Comparison of ENCODE assay signal across 8 cellular contexts in the genomic region with DNA sequence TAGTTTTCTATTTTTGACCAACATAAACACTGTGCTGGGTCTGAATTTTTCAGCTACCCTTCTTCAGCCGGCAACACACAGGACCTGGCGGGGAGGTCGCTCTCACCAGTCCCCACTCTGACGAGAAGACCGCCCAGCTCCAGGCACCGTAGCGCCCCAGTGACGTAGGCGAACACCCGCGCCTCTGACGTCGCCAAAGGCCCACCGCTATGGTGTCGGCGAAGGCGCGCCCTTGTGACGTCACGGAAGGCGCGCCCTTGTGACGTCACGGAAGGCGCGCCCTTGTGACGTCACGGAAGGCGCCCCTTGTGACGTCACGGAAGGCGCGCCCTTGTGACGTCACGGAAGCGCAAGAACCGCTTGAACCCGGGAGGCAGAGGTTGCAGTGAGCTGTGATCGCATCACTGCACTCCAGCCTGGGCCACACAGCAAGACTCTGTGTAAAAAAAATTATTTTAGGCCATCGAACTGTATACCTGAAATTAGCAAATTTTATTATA.
DNase-seq lines count a peak whose midpoint lies in the region; ATAC-seq, FAIRE-seq and TF ChIP-seq lines count a peak whose summit lies in the region.
"Not testable (repeated sequence)": the region's sequence is repeated elsewhere in the genome, so short reads cannot be mapped to it uniquely, and the experiment has no call there.

No MANE protein-coding gene starts in this region.

- H3K23ac ChIP-seq in IMR-90 (ENCODE audit: low read depth, low read length): not testable (repeated sequence)

- not testable (repeated sequence) for TF ChIP-seq POLR2A in IMR-90 (IDR thresholded peaks at IDR 0.05; ENCODE audit: low read depth, low read length); esophagus squamous epithelium (IDR thresholded peaks at IDR 0.05)

- not testable (repeated sequence) for H4K5ac ChIP-seq in IMR-90 (ENCODE audit: low read depth, low read length)

- H3K4me1 Mint-ChIP-seq in GM23338: not testable (repeated sequence)

- not testable (repeated sequence) for H2AK5ac ChIP-seq in IMR-90 (ENCODE audit: low read depth, low read length)

- H3K9ac ChIP-seq in IMR-90 (ENCODE audit: low read depth, low read length): not testable (repeated sequence)

- H2AFZ ChIP-seq in GM23338; IMR-90 (replicated peaks; ENCODE audit: low read length, poor library complexity): not testable (repeated sequence)

- H4K8ac ChIP-seq in IMR-90 (ENCODE audit: low read depth in 2 of 2, low read length in 2 of 2): peak overlapping the region in 1 of 2 experiments; percentile 74; a peak in 2 of 4 replicates

- TF ChIP-seq CTCF in GM23338 (conservative IDR thresholded peaks at IDR 0.05; ENCODE audit: low read depth in 2 of 2); IMR-90 (conservative IDR thresholded peaks at IDR 0.05; ENCODE audit: low read depth, low read length): not testable (repeated sequence)
- peak in 1 of 6 experiments; percentile 11 for TF ChIP-seq CTCF in esophagus squamous epithelium (IDR thresholded peaks at IDR 0.05)

- H3K79me2 ChIP-seq in GM23338 (replicated peaks; ENCODE audit: insufficient read depth): not testable (repeated sequence)

- WGBS in IMR-90 (ENCODE audit: extremely low coverage in 2 of 2, insufficient read length in 1 of 2), 2 experiments: 30% methylated on average over 21 of the region's 40 CpGs; no CpG with 5 or more reads in 1 of the 2 experiments
- 66 to 70% methylated on average over 6 to 7 of the region's 40 CpGs for WGBS in esophagus squamous epithelium, 2 donors

- H3K27ac ChIP-seq in GM23338 (ENCODE audit: low read depth); IMR-90 (ENCODE audit: insufficient read depth, low read length); esophagus squamous epithelium: not testable (repeated sequence)

- H3F3A ChIP-seq in GM23338 (replicated peaks; ENCODE audit: low read depth): not testable (repeated sequence)

- H3K27me3 ChIP-seq in GM23338 (ENCODE audit: insufficient read depth); IMR-90 (ENCODE audit: control insufficient read depth, insufficient read depth, low read length); esophagus squamous epithelium: not testable (repeated sequence)

- not testable (repeated sequence) for H4K20me1 ChIP-seq in GM23338 (replicated peaks; ENCODE audit: insufficient read depth); IMR-90 (ENCODE audit: insufficient read depth, low read length)

- not testable (repeated sequence) for H2BK5ac ChIP-seq in IMR-90 (ENCODE audit: low read depth, low read length, poor library complexity, severe bottlenecking)

- dilution Hi-C loops in IMR-90 (cut with HindIII; ENCODE audit: low sequenced_read_pairs, unreplicated experiment): not testable (repeated sequence)

- H3K9me3 Mint-ChIP-seq in GM23338: not testable (repeated sequence)

- CTCF ChIA-PET in IMR-90 (lab: Yijun Ruan, JAX): not testable (repeated sequence)

- not testable (repeated sequence) for H3K14ac ChIP-seq in IMR-90 (replicated peaks; ENCODE audit: low read depth, low read length)

- POLR2A ChIA-PET in IMR-90 (lab: Charles Lee; ENCODE audit: unreplicated experiment): not testable (repeated sequence)

- not testable (repeated sequence) for H3K9me1 ChIP-seq in IMR-90 (ENCODE audit: insufficient read depth, low read length)

- H3K4me1 ChIP-seq in GM23338 (ENCODE audit: insufficient read depth); IMR-90 (ENCODE audit: control insufficient read depth, insufficient read depth, low read length); esophagus squamous epithelium: not testable (repeated sequence)

- not testable (repeated sequence) for H3K36me3 ChIP-seq in GM23338 (ENCODE audit: insufficient read depth); IMR-90 (ENCODE audit: control insufficient read depth, insufficient read depth, low read length); esophagus squamous epithelium

- not testable (repeated sequence) for H3K9me3 ChIP-seq in IMR-90 (ENCODE audit: control insufficient read depth, insufficient read depth, low read length); esophagus squamous epithelium

- peak; percentile 66 for FAIRE-seq in TTC549 (lab: Jason Lieb, UNC)

- H3K9me2 ChIP-seq in GM23338 (ENCODE audit: insufficient read depth): not testable (repeated sequence)

- not testable (repeated sequence) for H3K27me3 Mint-ChIP-seq in GM23338 (ENCODE audit: insufficient read depth, low read depth, poor library complexity)

- not testable (repeated sequence) for H2BK20ac ChIP-seq in IMR-90 (ENCODE audit: low read depth, low read length)

- H3K4ac ChIP-seq in IMR-90 (ENCODE audit: low read depth, low read length): not testable (repeated sequence)

- not testable (repeated sequence) for H4K91ac ChIP-seq in IMR-90 (ENCODE audit: insufficient read depth, low read depth, low read length)

- H3K4me3 ChIP-seq in GM23338: not testable (repeated sequence)
- peak overlapping the region; percentile 41; the same call in 1 of the 2 replicates for H3K4me3 ChIP-seq in IMR-90 (ENCODE audit: insufficient read depth, low read depth, low read length)
- H3K4me3 ChIP-seq in esophagus squamous epithelium: peak overlapping the region; percentile 14 to 52 (median 40)

- H2BK15ac ChIP-seq in IMR-90 (ENCODE audit: low read depth, low read length): not testable (repeated sequence)

- not testable (repeated sequence) for H3K36me3 Mint-ChIP-seq in GM23338 (ENCODE audit: low read depth)

- not testable (repeated sequence) for TF ChIP-seq RAD21 in IMR-90 (IDR thresholded peaks at IDR 0.05; ENCODE audit: low read length)

- peak overlapping the region; percentile 69; the same call in 2 of the 3 replicates for H3K4me3 Mint-ChIP-seq in GM23338

- H3K79me1 ChIP-seq in IMR-90 (ENCODE audit: low read depth in 1 of 2, low read length in 2 of 2): not testable (repeated sequence)

- intact Hi-C loops in IMR-90 (cut with micrococcal nuclease); esophagus squamous epithelium (cut with DNase I): not testable (repeated sequence)

- BruUV-seq in IMR-90 (replicated peaks; lab: Mats Ljungman, UMichigan): not testable (repeated sequence)

- not testable (repeated sequence) for H3K4me2 ChIP-seq in GM23338; IMR-90 (ENCODE audit: low read depth, low read length)

- peak overlapping the region; percentile 88 for H3K27ac Mint-ChIP-seq in GM23338

- in situ Hi-C loops in IMR-90 (cut with MboI; ENCODE audit: low sequenced_read_pairs): not testable (repeated sequence)

- H2AK9ac ChIP-seq in IMR-90 (replicated peaks; ENCODE audit: low read depth, low read length, poor library complexity): not testable (repeated sequence)

- ATAC-seq in GM23338; IMR-90 (ENCODE audit: low read depth): not testable (repeated sequence)
- peak; percentile 73 for ATAC-seq in stimulated activated naive CD8-positive, alpha-beta T cell treated with anti-CD3 and anti-CD28 coated beads, Interleukin-15, Interleukin-2, amounts not matched to agents 100 U/mL and 50 U/mL, for 24 hours

- peak; percentile 44 for DNase-seq in ELR (ENCODE audit: low read depth)
- DNase-seq in GM23338 (ENCODE audit: low spot score); esophagus squamous epithelium (lab: John Stamatoyannopoulos, UW): not testable (repeated sequence)
- DNase-seq in IMR-90: peak; percentile 32
- DNase-seq in activated gamma-delta T cell treated with Interleukin-2 at 50 U/mL for 16 hours: peak; percentile 53
- DNase-seq in pulmonary artery endothelial cell (ENCODE audit: low read depth, low spot score): peak; percentile 43
- peak; percentile 68 for DNase-seq in stimulated activated naive CD8-positive, alpha-beta T cell treated with anti-CD3 and anti-CD28 coated beads, Interleukin-15, Interleukin-2, amounts not matched to agents 100 U/mL and 50 U/mL, for 24 hours

- H3K18ac ChIP-seq in IMR-90 (ENCODE audit: low read depth, low read length): not testable (repeated sequence)

- H3K56ac ChIP-seq in IMR-90 (ENCODE audit: extremely low read depth, insufficient read depth, low read length): not testable (repeated sequence)

- H2BK120ac ChIP-seq in IMR-90 (ENCODE audit: low read depth, low read length): not testable (repeated sequence)

TF ChIP-seq in GM23338, 12 proteins besides CTCF, POLR2A, EP300 and RAD21:
- peak; percentile 98 for TF ChIP-seq CREB1 (CRISPR knock-in tag; IDR thresholded peaks at IDR 0.05; ENCODE audit: low read depth)
